In genomic region chr5:61450880-61451279, GRCh38 we compare ENCODE assay signal across 11 cellular contexts.
DNase-seq lines count a peak whose midpoint lies in the region; ATAC-seq, FAIRE-seq and TF ChIP-seq lines count a peak whose summit lies in the region.
"Had no signal": no experiment of that assay in that cellular context is flagged by ENCODE, and none has a peak within 500 bp of the region (broad histone marks: within the 10 kb centered on the region; RNA-seq: fewer than 3 reads in every experiment).

No MANE protein-coding gene starts in this region.

- peaks cover 44% of the 10 kb centered on the region for H3K79me2 ChIP-seq in keratinocyte (ENCODE audit: control insufficient read depth, insufficient read depth, low read length)

- H2AFZ ChIP-seq in keratinocyte (ENCODE audit: control insufficient read depth, low read length): no peak overlapping the region

- intact Hi-C loops in aorta (cut with DNase I): loop anchor here (5.0 to 10.0 kb wide), 4 partner anchors 39 to 119 kb away; partner anchors contain the start of gene ZSWIM6 (in 2 of the 2)

- DNase-seq in NCI-H510A treated with DMSO at 0.1 percent for 48 hours (lab: John Stamatoyannopoulos, UW) (peak; percentile 30), NCI-H510A (lab: John Stamatoyannopoulos, UW) (no peak), WERI-Rb-1 (peak; percentile 17), keratinocyte (ENCODE audit: low read depth, low spot score) (no peak), aorta (peak in 1 of 2 donors; percentile 52)
- DNase-seq: activated CD4-positive, alpha-beta T cell treated with anti-CD3 and anti-CD28 coated beads for 4 hours; stimulated activated naive CD4-positive, alpha-beta T cell had no signal

- H3K9ac ChIP-seq in keratinocyte (ENCODE audit: control insufficient read depth, extremely low read depth, insufficient read depth, low read length): no peak overlapping the region
- H3K9ac ChIP-seq: BLaER1 treated with 17β-estradiol and CSF1 and Interleukin-3, amounts not matched to agents 10 nM and 100 nM had no signal

- peak; percentile 73 for FAIRE-seq in keratinocyte (lab: Jason Lieb, UNC)

- H3K27ac ChIP-seq in WERI-Rb-1 (peak overlapping the region; percentile 9), keratinocyte (ENCODE audit: control insufficient read depth, insufficient read depth, low read length) (peak overlapping the region; percentile 46), aorta (ENCODE audit: low read depth in 1 of 2, low read length in 2 of 2) (peak overlapping the region in 1 of 2 donors; percentile 71)

- no peaks in the 10 kb centered on the region for H3K9me1 ChIP-seq in keratinocyte (ENCODE audit: control insufficient read depth, extremely low read depth, insufficient read depth, low read length)

- dilution Hi-C loops in keratinocyte (cut with MboI; ENCODE audit: extremely low pct_ligation_motif_present, low sequenced_read_pairs): no loop called here

- peak; percentile 70 for ATAC-seq in aorta (ENCODE audit: low FRiP score)
- no peak for ATAC-seq in HG03025 (IDR thresholded peaks at IDR 0.05; ENCODE audit: low FRiP score, unreplicated experiment)
- ATAC-seq in GM21526 (IDR thresholded peaks at IDR 0.05; ENCODE audit: low FRiP score, unreplicated experiment): no peak
- ATAC-seq in HG02763 (IDR thresholded peaks at IDR 0.05; ENCODE audit: unreplicated experiment): no peak

- H3K4me3 ChIP-seq in WERI-Rb-1 (ENCODE audit: low read depth, low read length) (no peak overlapping the region), keratinocyte (ENCODE audit: control insufficient read depth in 2 of 3, extremely low read depth in 1 of 3, insufficient read depth in 2 of 3, low read depth in 1 of 3, low read length in 3 of 3) (no peak overlapping the region), aorta (ENCODE audit: low read length in 2 of 2) (no peak overlapping the region)
- H3K4me3 ChIP-seq: BLaER1 treated with 17β-estradiol and CSF1 and Interleukin-3, amounts not matched to agents 10 nM and 100 nM had no signal

- H3K4me1 ChIP-seq in keratinocyte (ENCODE audit: control insufficient read depth, extremely low read depth, insufficient read depth, low read length) (peaks cover 23% of the 10 kb centered on the region), aorta (ENCODE audit: control insufficient read depth in 1 of 2, insufficient read depth in 2 of 2, low read length in 2 of 2) (peaks cover 5 to 7% of the 10 kb centered on the region in 2 donors)

- H3K9me3 ChIP-seq in WERI-Rb-1 (ENCODE audit: severe bottlenecking) (peaks cover 3% of the 10 kb centered on the region), keratinocyte (ENCODE audit: control insufficient read depth, low read depth, low read length) (peaks cover 4% of the 10 kb centered on the region), aorta (ENCODE audit: control insufficient read depth, low read length) (no peaks in the 10 kb centered on the region)

- peak overlapping the region; percentile 72 for H3K4me2 ChIP-seq in keratinocyte (ENCODE audit: control insufficient read depth, extremely low read depth, insufficient read depth, low read depth, low read length)

- no peaks in the 10 kb centered on the region for H3K36me3 ChIP-seq in WERI-Rb-1
- no peaks in the 10 kb centered on the region for H3K36me3 ChIP-seq in keratinocyte (ENCODE audit: control insufficient read depth in 2 of 2, extremely low read depth in 1 of 2, insufficient read depth in 2 of 2, low read length in 2 of 2)
- H3K36me3 ChIP-seq in aorta (ENCODE audit: control insufficient read depth in 1 of 2, insufficient read depth in 2 of 2, low read length in 1 of 2): no peaks in the 10 kb centered on the region

- H4K20me1 ChIP-seq in keratinocyte (ENCODE audit: control insufficient read depth, extremely low read depth, insufficient read depth, low read length): no peaks in the 10 kb centered on the region

- TF ChIP-seq CTCF in WERI-Rb-1 (IDR thresholded peaks at IDR 0.05; ENCODE audit: low read depth, low read length) (no peak), keratinocyte (optimal IDR thresholded peaks at IDR 0.05 in 1 of 3, IDR thresholded peaks at IDR 0.05 in 1 of 3, conservative IDR thresholded peaks at IDR 0.05 in 1 of 3; ENCODE audit: extremely low read depth in 1 of 3, insufficient read depth in 2 of 3, low read length in 3 of 3) (no peak)

- H3K27me3 ChIP-seq in WERI-Rb-1 (ENCODE audit: insufficient read depth, low read depth, severe bottlenecking) (no peaks in the 10 kb centered on the region), keratinocyte (ENCODE audit: control insufficient read depth, extremely low read depth, insufficient read depth, low read length) (no peaks in the 10 kb centered on the region), aorta (ENCODE audit: control insufficient read depth in 1 of 2, insufficient read depth in 2 of 2, low read length in 1 of 2) (no peaks in the 10 kb centered on the region)
- H3K27me3 ChIP-seq: BLaER1 treated with 17β-estradiol and CSF1 and Interleukin-3, amounts not matched to agents 10 nM and 100 nM had no signal

Comparison
In these comparisons a context has a peak if more than half of its experiments do, and no peak if none do; other contexts are left out.
1. DNase-seq: peak in NCI-H510A treated with DMSO at 0.1 percent for 48 hours (single experiment) and WERI-Rb-1 (single experiment); none in NCI-H510A (single experiment) and keratinocyte (single experiment).